Comparison of ENCODE assay signal across 10 cellular contexts in the genomic region with DNA sequence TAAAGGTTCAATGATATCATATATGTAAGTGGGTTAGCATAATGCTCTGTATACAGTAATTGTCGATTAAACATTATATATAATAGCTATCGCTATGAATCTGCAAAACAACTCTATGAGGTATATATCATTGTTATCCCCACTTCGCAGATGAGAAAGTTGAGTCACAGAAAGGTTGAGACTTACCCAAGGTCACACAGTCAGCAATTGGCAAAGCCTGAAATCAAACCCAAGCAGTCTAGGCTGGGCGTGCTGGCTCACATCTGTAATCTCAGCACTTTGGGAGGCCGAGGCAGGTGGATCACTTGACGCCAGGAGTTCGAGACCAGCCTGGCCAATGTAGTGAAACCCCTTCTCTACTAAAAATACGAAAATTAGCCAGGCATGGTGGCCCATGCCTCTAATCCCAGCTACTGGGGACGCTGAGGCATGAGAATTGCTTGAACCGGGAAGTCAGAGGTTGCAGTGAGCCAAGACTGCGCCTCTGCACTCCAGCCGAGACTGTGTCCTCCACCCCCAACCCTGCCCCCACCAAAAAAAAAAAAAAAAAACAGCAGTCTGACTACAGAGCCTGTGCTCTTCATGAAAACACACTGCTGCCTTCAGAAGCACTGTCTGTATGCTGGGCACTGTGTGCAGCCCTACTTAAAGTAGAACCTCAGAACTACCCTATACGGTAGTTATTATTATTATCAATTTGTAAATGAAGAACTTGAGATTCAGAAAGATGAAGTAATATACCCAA. TPM values are rescaled to one million over a fixed set of nuclear protein-coding genes. Genes with fewer than 3 reads are reported as not detected.
DNase-seq lines count a peak whose midpoint lies in the region; ATAC-seq and TF ChIP-seq lines count a peak whose summit lies in the region.
"Had no signal": no experiment of that assay in that cellular context is flagged by ENCODE, and none has a peak within 500 bp of the region (broad histone marks: within the 10 kb centered on the region; RNA-seq: fewer than 3 reads in every experiment).

No MANE protein-coding gene starts in this region.

- peaks cover 24% of the 10 kb centered on the region for H3K4me1 Mint-ChIP-seq in activated naive CD8-positive, alpha-beta T cell (ENCODE audit: low read depth)

- H3K4me3 Mint-ChIP-seq in activated naive CD8-positive, alpha-beta T cell: peak overlapping the region; percentile 100

- DNase-seq in kidney epithelial cell (ENCODE audit: low read depth) (no peak), COR-L47 (lab: John Stamatoyannopoulos, UW) (no peak), AG08395 (ENCODE audit: low spot score) (no peak)
- DNase-seq: stimulated activated CD4-positive, alpha-beta T cell treated with anti-CD3 and anti-CD28 coated beads, Interleukin-15, amount 100 ng/mL, for 24 hours had no signal

- no peaks in the 10 kb centered on the region for H3K27me3 Mint-ChIP-seq in activated naive CD8-positive, alpha-beta T cell

- H2AFZ ChIP-seq in ACC112 (ENCODE audit: low read length, unreplicated experiment): no peak overlapping the region

- H3K27me3 ChIP-seq in ACC112 (ENCODE audit: insufficient read depth, low read length) (no peaks in the 10 kb centered on the region), kidney epithelial cell (ENCODE audit: control insufficient read depth, insufficient read depth, low read length) (no peaks in the 10 kb centered on the region)

- no peak overlapping the region for H3K27ac Mint-ChIP-seq in activated naive CD8-positive, alpha-beta T cell

- no peak for ATAC-seq in GM21381 (IDR thresholded peaks at IDR 0.05; ENCODE audit: unreplicated experiment)
- no peak for ATAC-seq in HG02763 (IDR thresholded peaks at IDR 0.05; ENCODE audit: unreplicated experiment)

- H3K27ac ChIP-seq in ACC112 (ENCODE audit: low read depth, low read length) (no peak overlapping the region), HEK293 (ENCODE audit: extremely low read depth, low read depth, low read length) (no peak overlapping the region)

- H3K36me3 Mint-ChIP-seq in activated naive CD8-positive, alpha-beta T cell: peaks cover 2% of the 10 kb centered on the region

- H3K36me3 ChIP-seq in ACC112 (ENCODE audit: insufficient read depth, low read length): no peaks in the 10 kb centered on the region
- H3K36me3 ChIP-seq in HEK293 (ENCODE audit: control insufficient read depth in 2 of 2, insufficient read depth in 1 of 2, low read length in 2 of 2): peaks cover 4 to 36% of the 10 kb centered on the region in 2 experiments; a peak in 2 of 3 replicates
- peaks cover 2% of the 10 kb centered on the region for H3K36me3 ChIP-seq in kidney epithelial cell (ENCODE audit: control insufficient read depth, insufficient read depth, low read length)

- no peaks in the 10 kb centered on the region for H3K9me3 ChIP-seq in HEK293 (ENCODE audit: control insufficient read depth, insufficient read depth, low read depth, low read length)

- CTCF ChIA-PET in HEK293 (lab: Yijun Ruan, JAX): interaction anchor here (0.6 to 1.5 kb wide), 4 partner anchors 9 to 209 kb away, joined by 3 to 5 read pairs (median 4); no protein-coding TSS in a partner anchor

- TF ChIP-seq CTCF in HEK293 (tag by site-specific recombination; IDR thresholded peaks at IDR 0.05) (no peak), kidney epithelial cell (IDR thresholded peaks at IDR 0.05; ENCODE audit: insufficient read depth, low read length, poor library complexity, severe bottlenecking) (no peak)

- POLR2A ChIA-PET in HEK293 (lab: Yijun Ruan, JAX): interaction anchor here (0.9 to 3.2 kb wide), 5 partner anchors 16 to 129 kb away, joined by 3 to 79 read pairs (median 15); partner anchors contain the start of genes KMT5C, PPP6R1 and UBE2S

- H3K4me1 ChIP-seq in ACC112 (ENCODE audit: control insufficient read depth, insufficient read depth, low read length, unreplicated experiment) (peaks cover 15% of the 10 kb centered on the region), HEK293 (ENCODE audit: control insufficient read depth, insufficient read depth, low read length) (peaks cover 12% of the 10 kb centered on the region)

- H3K4me3 ChIP-seq in ACC112 (ENCODE audit: low read depth, low read length) (peak overlapping the region; percentile 98), HEK293 (ENCODE audit: low read depth, low read length) (no peak overlapping the region; the same call in 1 of the 2 replicates), kidney epithelial cell (ENCODE audit: low read depth, low read length) (peak overlapping the region; percentile 66)

- H3K9me3 Mint-ChIP-seq in activated naive CD8-positive, alpha-beta T cell (ENCODE audit: low read depth): no peaks in the 10 kb centered on the region

- H3K79me2 ChIP-seq in ACC112 (ENCODE audit: control insufficient read depth, insufficient read depth, low read length, unreplicated experiment): no peaks in the 10 kb centered on the region

TF ChIP-seq in HEK293, 187 proteins besides CTCF, POLR2A, EP300 and RAD21:
- TF ChIP-seq ZNF248 (tag by site-specific recombination; IDR thresholded peaks at IDR 0.05) (no peak), ZNF121 (tag by site-specific recombination; IDR thresholded peaks at IDR 0.05) (0 out of 2 replicates have a peak, but pooled peaks have one; percentile 34)

RNA-seq across cellular contexts. Expression of gene HSPBP1, which starts 1.3 kb away (rescaled TPM):
- 64.3 and 77.8 TPM in 2 replicates for total RNA-seq in kidney epithelial cell

RNA-seq across cellular contexts. Expression of gene BRSK1, which starts 5.2 kb away (rescaled TPM):
- total RNA-seq in kidney epithelial cell: 4.7 and 6.0 TPM in 2 replicates

RNA-seq across cellular contexts. Expression of gene PPP6R1, which starts 19.7 kb away (rescaled TPM):
- 41.5 and 51.3 TPM in 2 replicates for total RNA-seq in kidney epithelial cell

RNA-seq across cellular contexts. Expression of gene TMEM150B, which starts 46.6 kb away (rescaled TPM):
- total RNA-seq in kidney epithelial cell: not detected in 2 replicates
- total RNA-seq: temporal lobe had no signal

RNA-seq across cellular contexts. Expression of gene TMEM86B, which starts 50.0 kb away (rescaled TPM):
- 2.3 and 7.5 TPM in 2 replicates for total RNA-seq in kidney epithelial cell
